In the genomic region with DNA sequence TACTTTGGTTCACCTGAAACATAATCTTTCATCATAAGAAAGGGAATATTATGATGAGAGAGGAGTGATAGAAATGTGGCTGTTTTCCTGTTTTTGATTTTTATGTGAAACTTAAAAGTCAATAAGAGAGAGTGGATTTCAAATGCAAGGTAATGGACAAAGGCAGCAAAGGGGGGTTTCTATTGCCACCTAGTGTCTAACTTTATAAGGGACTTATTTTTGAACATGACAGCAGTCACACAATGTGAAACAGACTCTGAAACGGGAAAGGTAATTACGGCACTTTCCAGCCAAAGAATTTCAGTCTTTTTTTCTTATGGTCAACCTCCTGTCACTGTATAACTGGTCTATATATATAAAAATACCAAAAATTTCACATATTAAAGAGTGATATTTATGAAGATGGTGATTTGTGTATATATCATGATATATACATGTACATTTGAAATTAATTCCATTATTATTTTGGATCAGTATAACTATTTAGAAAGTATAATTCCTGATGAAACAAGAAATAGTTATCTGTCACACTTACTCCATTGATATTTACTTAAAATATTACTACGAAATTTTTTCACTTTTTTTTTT, we compare ENCODE assay signal across 1 cellular context.
TF ChIP-seq lines count a peak whose summit lies in the region.

No MANE protein-coding gene starts in this region.

TF ChIP-seq in GM23338, 12 proteins besides CTCF, POLR2A, EP300 and RAD21 (continued from another document):
- TF ChIP-seq STAT1 (IDR thresholded peaks at IDR 0.05; ENCODE audit: unreplicated experiment) (no peak), ZNF462 (CRISPR knock-in tag; IDR thresholded peaks at IDR 0.05) (no peak), POLR2AphosphoS5 (IDR thresholded peaks at IDR 0.05; ENCODE audit: low read depth) (no peak)
TF ChIP-seq in GM23338: peak in this region for 0.
